Comparison of ENCODE assay signal across 29 cellular contexts in the genomic region with DNA sequence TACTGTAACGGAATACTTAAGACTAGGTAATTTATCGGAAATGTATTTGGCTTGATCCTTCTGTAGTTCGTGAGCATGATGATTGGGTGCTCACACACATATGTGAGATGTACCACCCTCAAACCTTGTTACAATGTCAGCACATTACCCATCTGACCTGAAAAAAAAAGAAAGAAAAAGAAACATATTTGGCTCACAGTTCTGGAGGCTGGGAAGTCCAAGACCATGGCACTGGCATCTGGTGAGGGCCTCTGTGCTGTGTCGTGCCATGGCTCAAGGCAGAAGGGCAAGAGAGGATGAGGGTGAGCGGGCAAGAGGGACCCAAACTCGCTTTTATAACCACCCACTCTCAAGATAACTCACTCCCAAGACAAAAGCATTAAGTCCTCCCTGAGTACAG. TPM values are rescaled to one million over a fixed set of nuclear protein-coding genes. Genes with fewer than 3 reads are reported as not detected.
"Had no signal": no experiment of that assay in that cellular context is flagged by ENCODE, and none has a peak within 500 bp of the region (broad histone marks: within the 10 kb centered on the region; RNA-seq: fewer than 3 reads in every experiment).

No MANE protein-coding gene starts in this region.

- H3K36me3 Mint-ChIP-seq: stimulated activated naive B cell treated with anti-CD40 and anti-IgM and Interleukin-4, amounts not matched to agents 10 μg/mL and 1 μg/mL and 100 μg/mL, for 72 hours had no signal

- H3K4me1 Mint-ChIP-seq: naive thymus-derived CD4-positive, alpha-beta T cell; stimulated activated naive B cell treated with anti-CD40 and anti-IgM and Interleukin-4, amounts not matched to agents 10 μg/mL and 1 μg/mL and 100 μg/mL, for 72 hours had no signal

- H3K4me1 ChIP-seq: gastrocnemius medialis, heart left ventricle, lower lobe of right lung, prostate gland, right atrium auricular region, sigmoid colon, tibial nerve, upper lobe of left lung, uterus had no signal

- H3K27ac ChIP-seq: gastrocnemius medialis, lower lobe of right lung, prostate gland, right atrium auricular region, sigmoid colon, thoracic aorta, tibial nerve, upper lobe of left lung, uterus had no signal

- FAIRE-seq: islet of Langerhans had no signal

- ATAC-seq: effector memory CD8-positive, alpha-beta T cell; gastrocnemius medialis; heart left ventricle; left ventricle myocardium superior; lower lobe of right lung; mucosa of descending colon; naive thymus-derived CD4-positive, alpha-beta T cell; stimulated activated naive B cell treated with anti-CD40 and anti-IgM and Interleukin-4, amounts not matched to agents 10 μg/mL and 1 μg/mL and 100 μg/mL, for 72 hours had no signal

- H3K36me3 ChIP-seq: gastrocnemius medialis, lower lobe of right lung, prostate gland, right atrium auricular region, sigmoid colon, thoracic aorta, upper lobe of left lung, uterus had no signal

- H3K27ac Mint-ChIP-seq: effector memory CD8-positive, alpha-beta T cell; naive thymus-derived CD4-positive, alpha-beta T cell; stimulated activated naive B cell treated with anti-CD40 and anti-IgM and Interleukin-4, amounts not matched to agents 10 μg/mL and 1 μg/mL and 100 μg/mL, for 72 hours; stimulated activated naive CD8-positive, alpha-beta T cell treated with anti-CD3 and anti-CD28 coated beads, Interleukin-15, Interleukin-2, amounts not matched to agents 100 ng/mL and 50 ng/mL, for 24 hours had no signal

- H3K4me3 Mint-ChIP-seq: effector memory CD8-positive, alpha-beta T cell; naive thymus-derived CD4-positive, alpha-beta T cell; nephron progenitor cell; stimulated activated naive B cell treated with anti-CD40 and anti-IgM and Interleukin-4, amounts not matched to agents 10 μg/mL and 1 μg/mL and 100 μg/mL, for 72 hours; stimulated activated naive CD8-positive, alpha-beta T cell treated with anti-CD3 and anti-CD28 coated beads, Interleukin-15, Interleukin-2, amounts not matched to agents 100 ng/mL and 50 ng/mL, for 24 hours had no signal

- DNase-seq: cerebellar nuclear complex; cortex of kidney; effector memory CD8-positive, alpha-beta T cell; gastrocnemius medialis; heart left ventricle; hippocampal formation; left ventricle myocardium superior; lower lobe of right lung; mucosa of descending colon; naive thymus-derived CD4-positive, alpha-beta T cell; nephron progenitor cell; nucleus accumbens; sigmoid colon; stimulated activated CD4-positive, alpha-beta T cell treated with anti-CD3 and anti-CD28 coated beads, Interleukin-15, amount 100 ng/mL, for 24 hours; stimulated activated CD4-positive, alpha-beta T cell treated with anti-CD3 and anti-CD28 coated beads, Interleukin-2, amount 100 ng/mL, for 48 hours; stimulated activated naive B cell treated with anti-CD40 and anti-IgM and Interleukin-4, amounts not matched to agents 10 μg/mL and 1 μg/mL and 100 μg/mL, for 72 hours; upper lobe of left lung; uterus had no signal

- H3K9me3 ChIP-seq: gastrocnemius medialis, lower lobe of right lung, mucosa of descending colon, prostate gland, right atrium auricular region, sigmoid colon, thoracic aorta, upper lobe of left lung, uterus had no signal

- H3K27me3 ChIP-seq: gastrocnemius medialis, right atrium auricular region, sigmoid colon, tibial nerve, upper lobe of left lung, uterus had no signal

- H3K4me3 ChIP-seq: gastrocnemius medialis, heart left ventricle, lower lobe of right lung, mucosa of descending colon, prostate gland, right atrium auricular region, sigmoid colon, thoracic aorta, tibial nerve, upper lobe of left lung, uterus had no signal

RNA-seq across cellular contexts. Expression of a gene that starts 7.0 kb away (rescaled TPM):
- total RNA-seq: dermis microvascular lymphatic vessel endothelial cell; gastrocnemius medialis; glomerular endothelial cell; heart left ventricle; left ventricle myocardium superior; lower lobe of right lung; mucosa of descending colon; naive thymus-derived CD4-positive, alpha-beta T cell; osteocyte; prostate gland; right atrium auricular region; sigmoid colon; skeletal muscle tissue; thoracic aorta; tibial nerve; upper lobe of left lung; uterus had no signal
- polyA plus RNA-seq: esophagus; heart left ventricle; naive thymus-derived CD4-positive, alpha-beta T cell; sigmoid colon had no signal

RNA-seq across cellular contexts. Expression of a gene that starts 9.2 kb away (rescaled TPM):
- total RNA-seq: dermis microvascular lymphatic vessel endothelial cell; gastrocnemius medialis; glomerular endothelial cell; heart left ventricle; left ventricle myocardium superior; lower lobe of right lung; mucosa of descending colon; naive thymus-derived CD4-positive, alpha-beta T cell; osteocyte; prostate gland; right atrium auricular region; sigmoid colon; skeletal muscle tissue; thoracic aorta; tibial nerve had no signal
- polyA plus RNA-seq: heart left ventricle; naive thymus-derived CD4-positive, alpha-beta T cell; sigmoid colon had no signal
